In genomic region chr4:39706334-39706733, GRCh38 we compare ENCODE assay signal across 10 cellular contexts. TPM values are rescaled to one million over a fixed set of nuclear protein-coding genes. Genes with fewer than 3 reads are reported as not detected.
DNase-seq lines count a peak whose midpoint lies in the region; ATAC-seq and TF ChIP-seq lines count a peak whose summit lies in the region.
"Had no signal": no experiment of that assay in that cellular context is flagged by ENCODE, and none has a peak within 500 bp of the region (broad histone marks: within the 10 kb centered on the region; RNA-seq: fewer than 3 reads in every experiment).

No MANE protein-coding gene starts in this region.

- H3K4me1 Mint-ChIP-seq in activated T-helper 17 cell treated with anti-CD3 and anti-CD28 coated beads, Interleukin-2, amount 50 U/mL, for 72 hours = peaks cover 9% of the 10 kb centered on the region

- H3K27ac Mint-ChIP-seq in activated T-helper 17 cell treated with anti-CD3 and anti-CD28 coated beads, Interleukin-2, amount 50 U/mL, for 72 hours = peak overlapping the region; percentile 20

- H3K27ac ChIP-seq in right cardiac atrium (ENCODE audit: low read length) (peak overlapping the region; percentile 32), suprapubic skin (peak overlapping the region; percentile 34)
- H3K27ac ChIP-seq: ovary, SJCRH30 had no signal

- no peak for TF ChIP-seq CTCF in suprapubic skin (IDR thresholded peaks at IDR 0.05)

- peak overlapping the region; percentile 0 for H3K4me3 Mint-ChIP-seq in activated T-helper 17 cell treated with anti-CD3 and anti-CD28 coated beads, Interleukin-2, amount 50 U/mL, for 72 hours

- no peak for TF ChIP-seq POLR2A in suprapubic skin (IDR thresholded peaks at IDR 0.05)

- peak; percentile 35 for ATAC-seq in activated T-helper 17 cell treated with anti-CD3 and anti-CD28 coated beads, Interleukin-2, amount 50 U/mL, for 72 hours (replicated peaks)
- peak; percentile 55 to 80 for ATAC-seq in right cardiac atrium

- no peak for TF ChIP-seq EP300 in suprapubic skin (IDR thresholded peaks at IDR 0.05)

- H3K9me3 ChIP-seq in right cardiac atrium (ENCODE audit: control insufficient read depth, low read length) (no peaks in the 10 kb centered on the region), suprapubic skin (no peaks in the 10 kb centered on the region)
- H3K9me3 ChIP-seq: ovary, SJCRH30 had no signal

- H3K4me3 ChIP-seq in right cardiac atrium (ENCODE audit: low read length) (no peak overlapping the region), suprapubic skin (no peak overlapping the region)
- H3K4me3 ChIP-seq: ovary, SJCRH30 had no signal

- DNase-seq in NCI-H2196 (lab: John Stamatoyannopoulos, UW; ENCODE audit: unreplicated experiment) = peak; percentile 34
- no peak for DNase-seq in NCI-H2196 treated with DMSO at 0.1 percent for 48 hours (lab: John Stamatoyannopoulos, UW; ENCODE audit: unreplicated experiment)
- DNase-seq in right cardiac atrium = peak in 2 of 3 donors; percentile 58 to 65
- DNase-seq in suprapubic skin (ENCODE audit: low spot score in 2 of 2) = no peak
- DNase-seq in SHP77 (lab: John Stamatoyannopoulos, UW) = no peak
- no peak for DNase-seq in DMS79 treated with DMSO at 0.1 percent for 48 hours (lab: John Stamatoyannopoulos, UW)
- no peak for DNase-seq in COLO829 (ENCODE audit: low spot score)
- DNase-seq: SJCRH30 had no signal

- peaks cover 4% of the 10 kb centered on the region for H3K4me1 ChIP-seq in right cardiac atrium (ENCODE audit: control insufficient read depth, insufficient read depth, low read length)
- peaks cover 23% of the 10 kb centered on the region for H3K4me1 ChIP-seq in suprapubic skin
- H3K4me1 ChIP-seq: SJCRH30 had no signal

- no peaks in the 10 kb centered on the region for H3K27me3 ChIP-seq in right cardiac atrium (ENCODE audit: control insufficient read depth, insufficient read depth)
- no peaks in the 10 kb centered on the region for H3K27me3 ChIP-seq in suprapubic skin
- H3K27me3 ChIP-seq: ovary, SJCRH30 had no signal

- H3K36me3 Mint-ChIP-seq in activated T-helper 17 cell treated with anti-CD3 and anti-CD28 coated beads, Interleukin-2, amount 50 U/mL, for 72 hours (ENCODE audit: low read depth) = peaks cover 40% of the 10 kb centered on the region

- intact Hi-C loops in right cardiac atrium (cut with DNase I) = no loop called here

- WGBS in right cardiac atrium = 80% methylated on average over 6 of the region's 6 CpGs
- WGBS in suprapubic skin = 78% methylated on average over 6 of the region's 6 CpGs

- peaks cover 4% of the 10 kb centered on the region for H3K36me3 ChIP-seq in suprapubic skin
- H3K36me3 ChIP-seq: ovary had no signal

- no peaks in the 10 kb centered on the region for H3K27me3 Mint-ChIP-seq in activated T-helper 17 cell treated with anti-CD3 and anti-CD28 coated beads, Interleukin-2, amount 50 U/mL, for 72 hours

- no peaks in the 10 kb centered on the region for H3K9me3 Mint-ChIP-seq in activated T-helper 17 cell treated with anti-CD3 and anti-CD28 coated beads, Interleukin-2, amount 50 U/mL, for 72 hours

RNA-seq across cellular contexts. Expression of gene UBE2K, which starts 8.4 kb away (rescaled TPM):
- total RNA-seq in activated T-helper 17 cell treated with anti-CD3 and anti-CD28 coated beads, Interleukin-2, amount 50 U/mL, for 72 hours = 10 to 100 TPM; 52.5 to 90.0 TPM
- 10 to 100 TPM; 55.4 to 59.5 (median 57.4) TPM for total RNA-seq in right cardiac atrium
- 38.2 TPM for polyA plus RNA-seq in right cardiac atrium
- 10 to 100 TPM; 23.0 to 37.2 (median 31.8) TPM for total RNA-seq in suprapubic skin

Comparison
In these comparisons a context has a peak if more than half of its experiments do, and no peak if none do; other contexts are left out.
1. DNase-seq: peak in NCI-H2196 (single experiment) and right cardiac atrium (2 of 3); none in NCI-H2196 treated with DMSO at 0.1 percent for 48 hours (single experiment), suprapubic skin (0 of 2), SHP77 (0 of 2), DMS79 treated with DMSO at 0.1 percent for 48 hours (single experiment) and COLO829 (single experiment).